1 cellular context compared by ENCODE assay signal in genomic region chr5:73747696-73748380, GRCh38.
TF ChIP-seq lines count a peak whose summit lies in the region.

No MANE protein-coding gene starts in this region.

TF ChIP-seq in HEK293, 187 proteins besides CTCF, POLR2A, EP300 and RAD21 (continued from another document):
- no peak for TF ChIP-seq ZNF274 (IDR thresholded peaks at IDR 0.05; ENCODE audit: low read length)
- TF ChIP-seq ZNF274 (tag by site-specific recombination; IDR thresholded peaks at IDR 0.05; ENCODE audit: borderline replicate concordance), result no peak
- 0 out of 2 replicates have a peak, but pooled peaks have one; percentile 42 for TF ChIP-seq TCF7L2 (IDR thresholded peaks at IDR 0.05; ENCODE audit: borderline replicate concordance, low read depth, low read length)
- no peak for TF ChIP-seq REPIN1 (tag by site-specific recombination; IDR thresholded peaks at IDR 0.05; ENCODE audit: low read depth)
- no peak for TF ChIP-seq ZNF311 (tag by site-specific recombination; IDR thresholded peaks at IDR 0.05; ENCODE audit: borderline replicate concordance)
- TF ChIP-seq ZNF366 (tag by site-specific recombination; conservative IDR thresholded peaks at IDR 0.05), result peak; percentile 29; the same call in 1 of the 2 replicates
- TF ChIP-seq ZNF580 (tag by site-specific recombination; IDR thresholded peaks at IDR 0.05), result peak; percentile 75
- TF ChIP-seq WT1 (tag by site-specific recombination; IDR thresholded peaks at IDR 0.05), result peak; percentile 70
- peak; percentile 48 for TF ChIP-seq ZBTB17 (tag by site-specific recombination; IDR thresholded peaks at IDR 0.05)
- peak; percentile 65; the same call in 1 of the 2 replicates for TF ChIP-seq OVOL3 (tag by site-specific recombination; IDR thresholded peaks at IDR 0.05)
- TF ChIP-seq FEZF1 (tag by site-specific recombination; IDR thresholded peaks at IDR 0.05), result peak; percentile 70
- TF ChIP-seq ZNF2 (tag by site-specific recombination; IDR thresholded peaks at IDR 0.05), result peak; percentile 47; the same call in 1 of the 2 replicates
- TF ChIP-seq PRDM6 (tag by site-specific recombination; IDR thresholded peaks at IDR 0.05), result peak; percentile 82
- TF ChIP-seq ZXDB (tag by site-specific recombination; IDR thresholded peaks at IDR 0.05), result peak; percentile 70; the same call in 1 of the 2 replicates
- no peak for TF ChIP-seq ZNF140 (tag by site-specific recombination; IDR thresholded peaks at IDR 0.05)
- TF ChIP-seq KLF17 (tag by site-specific recombination; IDR thresholded peaks at IDR 0.05), result no peak
- TF ChIP-seq GLI2 (tag by site-specific recombination; IDR thresholded peaks at IDR 0.05; ENCODE audit: borderline replicate concordance, low read depth), result 0 out of 2 replicates have a peak, but pooled peaks have one; percentile 20
- TF ChIP-seq ZNF398 (tag by site-specific recombination; IDR thresholded peaks at IDR 0.05), result no peak
- TF ChIP-seq ZNF302 (tag by site-specific recombination; IDR thresholded peaks at IDR 0.05; ENCODE audit: low read depth), result no peak
- 0 out of 2 replicates have a peak, but pooled peaks have one; percentile 30 for TF ChIP-seq IKZF3 (tag by site-specific recombination; IDR thresholded peaks at IDR 0.05)
- peak; percentile 89 for TF ChIP-seq SP7 (tag by site-specific recombination; IDR thresholded peaks at IDR 0.05)
- TF ChIP-seq BCL6B (tag by site-specific recombination; IDR thresholded peaks at IDR 0.05), result peak; percentile 81
- TF ChIP-seq KLF10 (tag by site-specific recombination; IDR thresholded peaks at IDR 0.05), result 0 out of 2 replicates have a peak, but pooled peaks have one; percentile 25
- TF ChIP-seq ZNF843 (tag by site-specific recombination; IDR thresholded peaks at IDR 0.05), result peak; percentile 89
- peak; percentile 78; the same call in 1 of the 2 replicates for TF ChIP-seq ZNF501 (tag by site-specific recombination; IDR thresholded peaks at IDR 0.05)
